1 cellular context compared by ENCODE assay signal in genomic region chr6:31815025-31815838, GRCh38.
TF ChIP-seq lines count a peak whose summit lies in the region.

HSPA1A (plus strand) TSS chr6:31815543; CDS start chr6:31815757, 214 bp downstream.
HSPA1L (minus strand) TSS chr6:31815283; CDS start chr6:31811972, 3,311 bp downstream.

TF ChIP-seq in HepG2, 621 proteins besides CTCF, POLR2A, EP300 and RAD21 (continued from another document and continues in another):
- TF ChIP-seq SIX4 (CRISPR knock-in tag; IDR thresholded peaks at IDR 0.05) (no peak), CENPBD1 (CRISPR knock-in tag; IDR thresholded peaks at IDR 0.05; ENCODE audit: borderline replicate concordance, low read depth) (no peak), ZNF850 (CRISPR knock-in tag; conservative IDR thresholded peaks at IDR 0.05) (no peak), PHF20 (CRISPR knock-in tag; IDR thresholded peaks at IDR 0.05) (no peak), ZNF513 (CRISPR knock-in tag; conservative IDR thresholded peaks at IDR 0.05) (no peak), CREBL2 (CRISPR knock-in tag; IDR thresholded peaks at IDR 0.05; ENCODE audit: borderline replicate concordance) (0 out of 2 replicates have a peak, but pooled peaks have one; percentile 38), ZSCAN21 (CRISPR knock-in tag; IDR thresholded peaks at IDR 0.05; ENCODE audit: borderline replicate concordance) (peak; percentile 45; the same call in 1 of the 2 replicates), TIGD3 (CRISPR knock-in tag; IDR thresholded peaks at IDR 0.05; ENCODE audit: borderline replicate concordance) (no peak), MAX (IDR thresholded peaks at IDR 0.05) (peak; percentile 65; the same call in 1 of the 2 replicates), AGO2 (optimal IDR thresholded peaks at IDR 0.05; ENCODE audit: low read depth, low read length) (peak; percentile 64), ZNF704 (CRISPR knock-in tag; IDR thresholded peaks at IDR 0.05; ENCODE audit: borderline replicate concordance) (no peak), RFXAP (CRISPR knock-in tag; IDR thresholded peaks at IDR 0.05; ENCODE audit: borderline replicate concordance) (no peak; the same call in 1 of the 2 replicates), PBX3 (CRISPR knock-in tag; IDR thresholded peaks at IDR 0.05; ENCODE audit: borderline replicate concordance) (no peak), SKIL (CRISPR knock-in tag; IDR thresholded peaks at IDR 0.05; ENCODE audit: borderline replicate concordance) (peak; percentile 37; the same call in 1 of the 2 replicates), IRX3 (CRISPR knock-in tag; IDR thresholded peaks at IDR 0.05; ENCODE audit: borderline replicate concordance, low read depth) (no peak), ZNF740 (CRISPR knock-in tag; IDR thresholded peaks at IDR 0.05) (no peak; the same call in 1 of the 2 replicates), ZNF225 (CRISPR knock-in tag; IDR thresholded peaks at IDR 0.05) (0 out of 2 replicates have a peak, but pooled peaks have one; percentile 20), SP4 (CRISPR knock-in tag; IDR thresholded peaks at IDR 0.05) (peak; percentile 54; the same call in 1 of the 2 replicates), ARNT (IDR thresholded peaks at IDR 0.05) (no peak), ZNF776 (CRISPR knock-in tag; IDR thresholded peaks at IDR 0.05) (no peak), TRIM22 (IDR thresholded peaks at IDR 0.05) (no peak), EZH2 (conservative IDR thresholded peaks at IDR 0.05; ENCODE audit: low read depth, low read length) (no peak), HOXA7 (CRISPR knock-in tag; IDR thresholded peaks at IDR 0.05) (no peak), ZNF746 (CRISPR knock-in tag; IDR thresholded peaks at IDR 0.05) (no peak), TFDP2 (CRISPR knock-in tag; IDR thresholded peaks at IDR 0.05) (no peak; the same call in 1 of the 2 replicates), FOSL2 (CRISPR knock-in tag; IDR thresholded peaks at IDR 0.05) (0 out of 2 replicates have a peak, but pooled peaks have one; percentile 19), ZNF766 (CRISPR knock-in tag; IDR thresholded peaks at IDR 0.05; ENCODE audit: borderline replicate concordance) (no peak), ZNF569 (CRISPR knock-in tag; IDR thresholded peaks at IDR 0.05; ENCODE audit: borderline replicate concordance) (no peak), MLXIP (CRISPR knock-in tag; IDR thresholded peaks at IDR 0.05; ENCODE audit: borderline replicate concordance) (no peak), ZNF782 (CRISPR knock-in tag; IDR thresholded peaks at IDR 0.05; ENCODE audit: borderline replicate concordance) (no peak), SKI (IDR thresholded peaks at IDR 0.05; ENCODE audit: partially characterized antibody) (no peak), SAP130 (CRISPR knock-in tag; IDR thresholded peaks at IDR 0.05; ENCODE audit: low read depth) (peak; percentile 68), ZNF879 (CRISPR knock-in tag; IDR thresholded peaks at IDR 0.05) (0 out of 2 replicates have a peak, but pooled peaks have one; percentile 77), HIC2 (CRISPR knock-in tag; IDR thresholded peaks at IDR 0.05; ENCODE audit: low read depth) (no peak), ZFP90 (CRISPR knock-in tag; IDR thresholded peaks at IDR 0.05; ENCODE audit: borderline replicate concordance) (no peak), MATR3 (CRISPR knock-in tag; IDR thresholded peaks at IDR 0.05) (no peak), NCOR1 (IDR thresholded peaks at IDR 0.05; ENCODE audit: borderline replicate concordance, low read length) (0 out of 2 replicates have a peak, but pooled peaks have one; percentile 34), NR2C2 (CRISPR knock-in tag; IDR thresholded peaks at IDR 0.05; ENCODE audit: borderline replicate concordance) (no peak), HNRNPUL1 (IDR thresholded peaks at IDR 0.05; ENCODE audit: low read depth, low read length) (no peak), ZNF354B (CRISPR knock-in tag; IDR thresholded peaks at IDR 0.05) (no peak), ZNF589 (CRISPR knock-in tag; conservative IDR thresholded peaks at IDR 0.05) (0 out of 2 replicates have a peak, but pooled peaks have one; percentile 39), ZMAT5 (CRISPR knock-in tag; IDR thresholded peaks at IDR 0.05; ENCODE audit: borderline replicate concordance, low read depth) (no peak)
